Comparison of ENCODE assay signal across 26 cellular contexts in the genomic region with DNA sequence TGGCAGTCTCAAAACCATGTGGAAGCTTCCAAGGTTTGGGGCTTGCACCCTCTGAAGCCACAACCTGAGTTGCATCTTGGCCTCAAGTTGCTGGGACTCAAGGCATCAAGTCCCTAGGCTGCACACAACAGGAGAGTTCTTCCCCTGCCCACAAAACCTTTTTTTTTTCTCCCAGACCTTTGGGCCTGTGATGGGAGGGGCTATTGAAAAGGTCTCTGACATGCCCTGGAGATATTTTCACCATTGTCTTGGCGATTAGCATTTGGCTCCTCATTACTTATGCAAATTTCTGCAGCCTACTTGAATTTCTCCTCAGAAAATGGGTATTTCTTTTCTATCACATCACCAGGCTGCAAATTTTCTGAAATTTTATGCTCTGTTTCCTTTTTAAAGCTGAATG.
"Had no signal": no experiment of that assay in that cellular context is flagged by ENCODE, and none has a peak within 500 bp of the region (broad histone marks: within the 10 kb centered on the region; RNA-seq: fewer than 3 reads in every experiment).

No MANE protein-coding gene starts in this region.

- H3K4me1 ChIP-seq: stomach, suprapubic skin, testis, thyroid gland, tibial artery, tibial nerve, transverse colon, upper lobe of left lung, upper lobe of right lung, uterus, vagina had no signal

- H3K27ac ChIP-seq: stomach, suprapubic skin, testis, thoracic aorta, thyroid gland, tibial artery, tibial nerve, transverse colon, upper lobe of left lung, upper lobe of right lung, uterus, vagina had no signal

- H3K9me3 ChIP-seq: suprapubic skin, testis, thoracic aorta, thyroid gland, tibial artery, tibial nerve, transverse colon, upper lobe of left lung, upper lobe of right lung, uterus, vagina had no signal

- H3K27me3 ChIP-seq: stomach, suprapubic skin, testis, thyroid gland, tibial artery, tibial nerve, transverse colon, upper lobe of left lung, upper lobe of right lung, uterus, vagina had no signal

- ATAC-seq: stimulated activated effector memory CD8-positive, alpha-beta T cell treated with anti-CD3 and anti-CD28 coated beads, Interleukin-12 subunit alpha, Interleukin-12 subunit beta, amount 100 ng/mL, for 72 hours; stimulated activated memory B cell treated with anti-CD40 and anti-IgM and Interleukin-4, amounts not matched to agents 10 μg/mL and 1 μg/mL and 100 μg/mL, for 72 hours; stimulated activated naive B cell treated with anti-CD40 and anti-IgM and Interleukin-4, amounts not matched to agents 10 μg/mL and 1 μg/mL and 100 μg/mL, for 72 hours; stimulated activated naive CD8-positive, alpha-beta T cell treated with anti-CD3 and anti-CD28 coated beads, Interleukin-15, amount 100 ng/mL, for 72 hours; stimulated activated naive CD8-positive, alpha-beta T cell treated with anti-CD3 and anti-CD28 coated beads, Interleukin-15, Interleukin-2, amounts not matched to agents 100 U/mL and 50 U/mL, for 24 hours; upper lobe of right lung had no signal

- H3K4me3 ChIP-seq: stomach, suprapubic skin, testis, thoracic aorta, thyroid gland, tibial artery, tibial nerve, transverse colon, upper lobe of left lung, upper lobe of right lung, uterus, vagina had no signal

- H3K36me3 ChIP-seq: stomach, suprapubic skin, thoracic aorta, thyroid gland, tibial artery, tibial nerve, transverse colon, upper lobe of left lung, upper lobe of right lung, uterus, vagina had no signal

- DNase-seq: stimulated activated CD4-positive, alpha-beta T cell treated with anti-CD3 and anti-CD28 coated beads, Interleukin-2, amount 100 ng/mL, for 48 hours; stimulated activated CD4-positive, alpha-beta T cell treated with anti-CD3 and anti-CD28 coated beads, Interleukin-4, amount 100 ng/mL, for 1 hour; stimulated activated CD4-positive, alpha-beta T cell treated with anti-CD3 and anti-CD28 coated beads, Interleukin-4, amount 100 ng/mL, for 24 hours; stimulated activated CD4-positive, alpha-beta T cell treated with anti-CD3 and anti-CD28 coated beads, Interleukin-4, amount 100 ng/mL, for 4 hours; stimulated activated CD8-positive, alpha-beta memory T cell treated with anti-CD3 and anti-CD28 coated beads, Interleukin-4, amount 100 ng/mL, for 48 hours; stimulated activated naive B cell treated with anti-CD40 and anti-IgM and Interleukin-4, amounts not matched to agents 10 μg/mL and 1 μg/mL and 100 μg/mL, for 72 hours; stimulated activated naive CD4-positive, alpha-beta T cell; stimulated activated naive CD4-positive, alpha-beta T cell treated with Interleukin-2 at 50 U/mL for 16 hours; stimulated activated naive CD8-positive, alpha-beta T cell treated with anti-CD3 and anti-CD28 coated beads, Interleukin-15, amount 100 ng/mL, for 72 hours; stimulated activated naive CD8-positive, alpha-beta T cell treated with anti-CD3 and anti-CD28 coated beads, Interleukin-15, Interleukin-2, amounts not matched to agents 100 U/mL and 50 U/mL, for 24 hours; stomach; substantia nigra; testis; thyroid gland; tibial artery; transverse colon; trophoblast cell; upper lobe of left lung; upper lobe of right lung; uterus had no signal
